In the genomic region with DNA sequence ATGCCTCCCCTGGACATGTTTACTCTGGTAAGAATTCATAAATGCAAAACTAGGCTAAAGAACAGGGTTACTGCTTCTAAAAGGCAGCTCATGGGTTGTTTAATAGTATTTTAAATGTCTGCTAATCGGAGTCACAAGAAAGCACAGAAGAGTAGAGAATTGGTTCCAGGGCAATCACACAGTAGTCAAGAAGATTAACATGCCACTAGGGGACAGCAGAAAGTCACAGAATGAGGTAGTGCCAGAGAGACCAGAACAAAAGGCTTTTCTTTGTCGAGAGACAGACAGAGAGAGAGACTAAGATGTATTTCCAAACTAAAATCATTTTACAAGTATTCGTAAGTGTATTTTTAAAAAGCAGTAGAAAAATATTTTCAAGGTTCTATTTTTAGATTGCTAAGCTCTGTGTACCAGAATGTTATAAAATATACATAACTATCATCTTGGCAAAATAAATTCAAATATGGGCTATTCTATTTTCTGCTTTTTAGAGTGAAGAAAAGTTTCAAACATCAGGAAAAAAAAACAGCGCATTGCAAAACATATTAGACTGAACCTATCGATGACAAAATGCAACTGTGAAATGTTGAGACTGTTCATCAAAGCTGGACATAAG, we compare ENCODE assay signal across 1 cellular context.
TF ChIP-seq lines count a peak whose summit lies in the region.

No MANE protein-coding gene starts in this region.

TF ChIP-seq in GM12878, 131 proteins besides CTCF, POLR2A, EP300 and RAD21 (continued from another document):
- TF ChIP-seq, protein P1, sequence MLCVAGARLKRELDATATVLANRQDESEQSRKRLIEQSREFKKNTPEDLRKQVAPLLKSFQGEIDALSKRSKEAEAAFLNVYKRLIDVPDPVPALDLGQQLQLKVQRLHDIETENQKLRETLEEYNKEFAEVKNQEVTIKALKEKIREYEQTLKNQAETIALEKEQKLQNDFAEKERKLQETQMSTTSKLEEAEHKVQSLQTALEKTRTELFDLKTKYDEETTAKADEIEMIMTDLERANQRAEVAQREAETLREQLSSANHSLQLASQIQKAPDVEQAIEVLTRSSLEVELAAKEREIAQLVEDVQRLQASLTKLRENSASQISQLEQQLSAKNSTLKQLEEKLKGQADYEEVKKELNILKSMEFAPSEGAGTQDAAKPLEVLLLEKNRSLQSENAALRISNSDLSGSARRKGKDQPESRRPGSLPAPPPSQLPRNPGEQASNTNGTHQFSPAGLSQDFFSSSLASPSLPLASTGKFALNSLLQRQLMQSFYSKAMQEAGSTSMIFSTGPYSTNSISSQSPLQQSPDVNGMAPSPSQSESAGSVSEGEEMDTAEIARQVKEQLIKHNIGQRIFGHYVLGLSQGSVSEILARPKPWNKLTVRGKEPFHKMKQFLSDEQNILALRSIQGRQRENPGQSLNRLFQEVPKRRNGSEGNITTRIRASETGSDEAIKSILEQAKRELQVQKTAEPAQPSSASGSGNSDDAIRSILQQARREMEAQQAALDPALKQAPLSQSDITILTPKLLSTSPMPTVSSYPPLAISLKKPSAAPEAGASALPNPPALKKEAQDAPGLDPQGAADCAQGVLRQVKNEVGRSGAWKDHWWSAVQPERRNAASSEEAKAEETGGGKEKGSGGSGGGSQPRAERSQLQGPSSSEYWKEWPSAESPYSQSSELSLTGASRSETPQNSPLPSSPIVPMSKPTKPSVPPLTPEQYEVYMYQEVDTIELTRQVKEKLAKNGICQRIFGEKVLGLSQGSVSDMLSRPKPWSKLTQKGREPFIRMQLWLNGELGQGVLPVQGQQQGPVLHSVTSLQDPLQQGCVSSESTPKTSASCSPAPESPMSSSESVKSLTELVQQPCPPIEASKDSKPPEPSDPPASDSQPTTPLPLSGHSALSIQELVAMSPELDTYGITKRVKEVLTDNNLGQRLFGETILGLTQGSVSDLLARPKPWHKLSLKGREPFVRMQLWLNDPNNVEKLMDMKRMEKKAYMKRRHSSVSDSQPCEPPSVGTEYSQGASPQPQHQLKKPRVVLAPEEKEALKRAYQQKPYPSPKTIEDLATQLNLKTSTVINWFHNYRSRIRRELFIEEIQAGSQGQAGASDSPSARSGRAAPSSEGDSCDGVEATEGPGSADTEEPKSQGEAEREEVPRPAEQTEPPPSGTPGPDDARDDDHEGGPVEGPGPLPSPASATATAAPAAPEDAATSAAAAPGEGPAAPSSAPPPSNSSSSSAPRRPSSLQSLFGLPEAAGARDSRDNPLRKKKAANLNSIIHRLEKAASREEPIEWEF (IDR thresholded peaks at IDR 0.05; ENCODE audit: insufficient replicate concordance, low read depth, low read length), result no peak
- 0 out of 2 replicates have a peak, but pooled peaks have one; percentile 23 for TF ChIP-seq MLLT1 (IDR thresholded peaks at IDR 0.05)
- no peak for TF ChIP-seq E4F1 (IDR thresholded peaks at IDR 0.05; ENCODE audit: borderline replicate concordance, partially characterized antibody)
- TF ChIP-seq ETV6 (conservative IDR thresholded peaks at IDR 0.05 in 1 of 2, IDR thresholded peaks at IDR 0.05 in 1 of 2; ENCODE audit: borderline replicate concordance in 1 of 2, low read depth in 1 of 2), result no peak
